14 cellular contexts compared by ENCODE assay signal in genomic region chr17:17028878-17029535, GRCh38. TPM values are rescaled to one million over a fixed set of nuclear protein-coding genes. Genes with fewer than 3 reads are reported as not detected.
A peak's percentile ranks its signal among the peaks of the same experiment; 100 is the strongest.
DNase-seq lines count a peak whose midpoint lies in the region; ATAC-seq and TF ChIP-seq lines count a peak whose summit lies in the region.
"Had no signal": no experiment of that assay in that cellular context is flagged by ENCODE, and none has a peak within 500 bp of the region (broad histone marks: within the 10 kb centered on the region; RNA-seq: fewer than 3 reads in every experiment).

No MANE protein-coding gene starts in this region.

- no peaks in the 10 kb centered on the region for H3K9me3 Mint-ChIP-seq in progenitor cell of endocrine pancreas (ENCODE audit: low read depth)
- no peaks in the 10 kb centered on the region for H3K9me3 Mint-ChIP-seq in activated CD8-positive, alpha-beta T cell treated with anti-CD3 and anti-CD28 coated beads for 36 hours
- H3K9me3 Mint-ChIP-seq: activated CD4-positive, alpha-beta memory T cell treated with anti-CD3 and anti-CD28 coated beads, Interleukin-2, amount 10 ng/mL, durations not matched to agents 7 days and 5 days had no signal

- H3K27me3 ChIP-seq in esophagus squamous epithelium (no peaks in the 10 kb centered on the region), right cardiac atrium (ENCODE audit: control insufficient read depth, insufficient read depth) (no peaks in the 10 kb centered on the region)
- H3K27me3 ChIP-seq: MG63 had no signal

- peak overlapping the region; percentile 85 for H3K27ac Mint-ChIP-seq in progenitor cell of endocrine pancreas
- no peak overlapping the region for H3K27ac Mint-ChIP-seq in activated CD8-positive, alpha-beta T cell treated with anti-CD3 and anti-CD28 coated beads for 36 hours
- H3K27ac Mint-ChIP-seq: activated CD4-positive, alpha-beta memory T cell treated with anti-CD3 and anti-CD28 coated beads, Interleukin-2, amount 10 ng/mL, durations not matched to agents 7 days and 5 days had no signal

- peaks cover 4 to 44% (median 13%) of the 10 kb centered on the region in 3 donors for H3K4me1 ChIP-seq in esophagus squamous epithelium
- H3K4me1 ChIP-seq in right cardiac atrium (ENCODE audit: control insufficient read depth, insufficient read depth, low read length), result peaks cover 6% of the 10 kb centered on the region

- no peaks in the 10 kb centered on the region for H3K27me3 Mint-ChIP-seq in progenitor cell of endocrine pancreas
- H3K27me3 Mint-ChIP-seq in activated CD8-positive, alpha-beta T cell treated with anti-CD3 and anti-CD28 coated beads for 36 hours, result no peaks in the 10 kb centered on the region
- H3K27me3 Mint-ChIP-seq: activated CD4-positive, alpha-beta memory T cell treated with anti-CD3 and anti-CD28 coated beads, Interleukin-2, amount 10 ng/mL, durations not matched to agents 7 days and 5 days had no signal

- POLR2A ChIA-PET in activated CD8-positive, alpha-beta T cell treated with anti-CD3 and anti-CD28 coated beads for 36 hours (lab: Charles Lee), result no interaction called here

- no peak overlapping the region for H3K4me3 Mint-ChIP-seq in progenitor cell of endocrine pancreas (ENCODE audit: low read depth)
- H3K4me3 Mint-ChIP-seq in activated CD8-positive, alpha-beta T cell treated with anti-CD3 and anti-CD28 coated beads for 36 hours, result no peak overlapping the region
- H3K4me3 Mint-ChIP-seq: activated CD4-positive, alpha-beta memory T cell treated with anti-CD3 and anti-CD28 coated beads, Interleukin-2, amount 10 ng/mL, durations not matched to agents 7 days and 5 days had no signal

- H3K4me3 ChIP-seq in esophagus squamous epithelium, result no peak overlapping the region
- no peak overlapping the region for H3K4me3 ChIP-seq in right cardiac atrium (ENCODE audit: low read length)
- H3K4me3 ChIP-seq: MG63 had no signal

- no peak for TF ChIP-seq CTCF in esophagus squamous epithelium (IDR thresholded peaks at IDR 0.05)
- TF ChIP-seq CTCF in progenitor cell of endocrine pancreas (IDR thresholded peaks at IDR 0.05; ENCODE audit: unreplicated experiment), result no peak
- TF ChIP-seq CTCF in activated CD8-positive, alpha-beta T cell treated with anti-CD3 and anti-CD28 coated beads for 36 hours (IDR thresholded peaks at IDR 0.05), result no peak

- WGBS in esophagus squamous epithelium, 2 donors, result 60 to 74% methylated on average over 12 to 14 of the region's 16 CpGs
- 73% methylated on average over 16 of the region's 16 CpGs for WGBS in right cardiac atrium

- no peaks in the 10 kb centered on the region for H3K9me3 ChIP-seq in esophagus squamous epithelium
- H3K9me3 ChIP-seq in right cardiac atrium (ENCODE audit: control insufficient read depth, low read length), result no peaks in the 10 kb centered on the region
- H3K9me3 ChIP-seq: MG63 had no signal

- peak overlapping the region in 3 of 4 donors; percentile 55 to 82 (median 58) for H3K27ac ChIP-seq in esophagus squamous epithelium
- no peak overlapping the region for H3K27ac ChIP-seq in right cardiac atrium (ENCODE audit: low read length)

- in situ Hi-C loops in G401 (cut with HindIII; ENCODE audit: low sequenced_read_pairs), result no loop called here

- no peak for TF ChIP-seq POLR2A in esophagus squamous epithelium (IDR thresholded peaks at IDR 0.05)

- no peaks in the 10 kb centered on the region for H3K36me3 ChIP-seq in esophagus squamous epithelium
- H3K36me3 ChIP-seq: MG63 had no signal

- ATAC-seq in HG03280 (IDR thresholded peaks at IDR 0.05; ENCODE audit: unreplicated experiment) (no peak), right cardiac atrium (no peak)
- no peak for ATAC-seq in activated CD8-positive, alpha-beta T cell treated with anti-CD3 and anti-CD28 coated beads for 36 hours

- H3K4me1 Mint-ChIP-seq in progenitor cell of endocrine pancreas (ENCODE audit: low read depth), result peaks cover 20% of the 10 kb centered on the region
- no peaks in the 10 kb centered on the region for H3K4me1 Mint-ChIP-seq in activated CD8-positive, alpha-beta T cell treated with anti-CD3 and anti-CD28 coated beads for 36 hours (ENCODE audit: low read depth)
- H3K4me1 Mint-ChIP-seq: activated CD4-positive, alpha-beta memory T cell treated with anti-CD3 and anti-CD28 coated beads, Interleukin-2, amount 10 ng/mL, durations not matched to agents 7 days and 5 days had no signal

- H3K36me3 Mint-ChIP-seq in progenitor cell of endocrine pancreas (ENCODE audit: insufficient read depth), result no peaks in the 10 kb centered on the region
- H3K36me3 Mint-ChIP-seq in activated CD8-positive, alpha-beta T cell treated with anti-CD3 and anti-CD28 coated beads for 36 hours (ENCODE audit: low read depth), result no peaks in the 10 kb centered on the region

- peak; percentile 19 for DNase-seq in G401 (ENCODE audit: low spot score)
- peak; percentile 86 for DNase-seq in NCI-H69 (lab: John Stamatoyannopoulos, UW)
- no peak for DNase-seq in esophagus squamous epithelium (lab: John Stamatoyannopoulos, UW)
- DNase-seq in progenitor cell of endocrine pancreas (ENCODE audit: low spot score, unreplicated experiment), result no peak
- no peak for DNase-seq in SKM-1 treated with dmso at 0.1 percent for 144 hours (lab: John Stamatoyannopoulos, UW; ENCODE audit: unreplicated experiment)
- no peak for DNase-seq in right cardiac atrium
- no peak for DNase-seq in activated CD8-positive, alpha-beta T cell treated with anti-CD3 and anti-CD28 coated beads for 36 hours
- DNase-seq: activated CD4-positive, alpha-beta memory T cell treated with anti-CD3 and anti-CD28 coated beads, Interleukin-2, amount 10 ng/mL, durations not matched to agents 7 days and 5 days; activated effector memory CD4-positive, alpha-beta T cell treated with Interleukin-2 at 50 U/mL for 16 hours; AML-193; occipital lobe; T-helper 9 cell had no signal

- intact Hi-C loops in esophagus squamous epithelium (cut with DNase I) (no loop called here), right cardiac atrium (cut with DNase I) (no loop called here)
- intact Hi-C loops in activated CD8-positive, alpha-beta T cell treated with anti-CD3 and anti-CD28 coated beads for 36 hours (cut with micrococcal nuclease), result no loop called here

- CTCF ChIA-PET in activated CD8-positive, alpha-beta T cell treated with anti-CD3 and anti-CD28 coated beads for 36 hours (lab: Charles Lee), result interaction anchor here (1.1 kb wide), 1 partner anchor 13 kb away, joined by 3 read pairs; no protein-coding TSS in a partner anchor

RNA-seq across cellular contexts. Expression of gene MPRIP, which starts 13.2 kb away (rescaled TPM):
- total RNA-seq in G401 (2014; rRNA removed; shearing (Covaris generic)), result 59.5 and 97.1 TPM in 2 replicates
- 100 to 1,000 TPM in 3 of 4 donors, 10 to 100 TPM in 1; 65.7 to 168 (median 147) TPM for total RNA-seq in esophagus squamous epithelium
- total RNA-seq in progenitor cell of endocrine pancreas, result 180 and 195 TPM in 2 replicates
- total RNA-seq in right cardiac atrium, result 100 to 1,000 TPM; 295 to 331 (median 321) TPM
- 228 TPM for polyA plus RNA-seq in right cardiac atrium
- total RNA-seq in activated CD8-positive, alpha-beta T cell treated with anti-CD3 and anti-CD28 coated beads for 36 hours, result 100 to 1,000 TPM; 132 to 135 TPM

RNA-seq across cellular contexts. Expression of gene TNFRSF13B, which starts 57.1 kb away (rescaled TPM):
- not detected in 2 replicates for total RNA-seq in G401 (2014; rRNA removed; shearing (Covaris generic))
- total RNA-seq in esophagus squamous epithelium, result not detected
- not detected in 2 replicates for total RNA-seq in progenitor cell of endocrine pancreas
- total RNA-seq in right cardiac atrium, result not detected
- polyA plus RNA-seq in right cardiac atrium, result not detected
- total RNA-seq in activated CD8-positive, alpha-beta T cell treated with anti-CD3 and anti-CD28 coated beads for 36 hours, result not detected
- total RNA-seq: activated CD4-positive, alpha-beta memory T cell treated with anti-CD3 and anti-CD28 coated beads, Interleukin-2, amount 10 ng/mL, durations not matched to agents 7 days and 5 days; occipital lobe had no signal

Comparison
In these comparisons a context has a peak if more than half of its experiments do, and no peak if none do; other contexts are left out.
1. DNase-seq: peak in G401 (single experiment) and NCI-H69 (single experiment); none in esophagus squamous epithelium (single experiment), progenitor cell of endocrine pancreas (single experiment), SKM-1 treated with dmso at 0.1 percent for 144 hours (single experiment), right cardiac atrium (0 of 3) and activated CD8-positive, alpha-beta T cell treated with anti-CD3 and anti-CD28 coated beads for 36 hours (single experiment).